8 cellular contexts compared by ENCODE assay signal in the genomic region with DNA sequence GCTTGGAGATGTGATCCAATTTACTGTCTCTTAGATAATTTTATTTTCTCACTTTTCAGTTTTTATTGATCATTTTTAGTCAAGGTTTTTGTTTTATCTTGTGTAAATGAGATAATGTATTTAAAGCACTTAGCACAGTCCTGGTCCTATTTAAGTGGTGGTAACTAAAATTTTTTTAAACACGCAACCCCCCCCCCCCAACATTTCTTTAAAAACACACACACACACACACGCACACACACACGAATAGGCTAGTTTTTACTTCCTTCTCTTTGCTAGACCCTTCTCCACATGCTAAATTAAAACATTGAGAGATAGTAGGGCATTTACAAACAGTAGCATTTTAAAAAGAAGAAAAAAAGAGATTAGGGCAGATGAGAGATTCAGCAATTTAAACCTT. TPM values are rescaled to one million over a fixed set of nuclear protein-coding genes. Genes with fewer than 3 reads are reported as not detected.
DNase-seq lines count a peak whose midpoint lies in the region; ATAC-seq and TF ChIP-seq lines count a peak whose summit lies in the region.
"Had no signal": no experiment of that assay in that cellular context is flagged by ENCODE, and none has a peak within 500 bp of the region (broad histone marks: within the 10 kb centered on the region; RNA-seq: fewer than 3 reads in every experiment).

No MANE protein-coding gene starts in this region.

- BruUV-seq in Caco-2 (replicated peaks; lab: Mats Ljungman, UMichigan) = no TSS peak

- peaks cover 47% of the 10 kb centered on the region for H3K4me1 Mint-ChIP-seq in Caco-2 (ENCODE audit: low read depth, unreplicated experiment)
- peaks cover 56% of the 10 kb centered on the region for H3K4me1 Mint-ChIP-seq in activated CD8-positive, alpha-beta T cell treated with anti-CD3 and anti-CD28 coated beads, Interleukin-2, amount 10 ng/mL, durations not matched to agents 7 days and 5 days (ENCODE audit: low read depth)
- H3K4me1 Mint-ChIP-seq in naive thymus-derived CD8-positive, alpha-beta T cell = peaks cover 36 to 74% (median 68%) of the 10 kb centered on the region in 4 donors

- in situ Hi-C loops in brain microvascular endothelial cell (cut with HindIII; ENCODE audit: low pct_ligation_motif_present, low sequenced_read_pairs) = no loop called here

- CTCF ChIA-PET in Caco-2 (lab: Charles Lee) = no interaction called here
- CTCF ChIA-PET in activated CD8-positive, alpha-beta T cell treated with anti-CD3 and anti-CD28 coated beads, Interleukin-2, amount 10 ng/mL, durations not matched to agents 7 days and 5 days (lab: Charles Lee) = interaction anchor here (8.4 kb wide), 1 partner anchor 18 kb away, joined by 142 read pairs; no protein-coding TSS in a partner anchor

- TF ChIP-seq CTCF in Caco-2 (IDR thresholded peaks at IDR 0.05; ENCODE audit: insufficient read depth in 1 of 2, low read depth in 1 of 2, low read length in 1 of 2, severe bottlenecking in 1 of 2, unreplicated experiment in 1 of 2) (no peak), brain microvascular endothelial cell (IDR thresholded peaks at IDR 0.05; ENCODE audit: low read depth, low read length, missing control alignments) (no peak)

- intact Hi-C loops in Caco-2 (cut with micrococcal nuclease; ENCODE audit: unreplicated experiment) = no loop called here

- H3K27ac ChIP-seq in brain microvascular endothelial cell = no peak overlapping the region
- H3K27ac ChIP-seq: SJSA1 had no signal

- H3K9me3 ChIP-seq in Caco-2 = no peaks in the 10 kb centered on the region
- H3K9me3 ChIP-seq: SJSA1 had no signal

- peak overlapping the region; percentile 5 for H3K4me3 Mint-ChIP-seq in Caco-2 (ENCODE audit: unreplicated experiment)
- peak overlapping the region; percentile 75 for H3K4me3 Mint-ChIP-seq in activated CD8-positive, alpha-beta T cell treated with anti-CD3 and anti-CD28 coated beads, Interleukin-2, amount 10 ng/mL, durations not matched to agents 7 days and 5 days
- peak overlapping the region; percentile 50 to 93 (median 79) for H3K4me3 Mint-ChIP-seq in naive thymus-derived CD8-positive, alpha-beta T cell

- no peaks in the 10 kb centered on the region for H3K9me3 Mint-ChIP-seq in Caco-2 (ENCODE audit: unreplicated experiment)
- H3K9me3 Mint-ChIP-seq in activated CD8-positive, alpha-beta T cell treated with anti-CD3 and anti-CD28 coated beads, Interleukin-2, amount 10 ng/mL, durations not matched to agents 7 days and 5 days (ENCODE audit: insufficient read depth) = no peaks in the 10 kb centered on the region
- H3K9me3 Mint-ChIP-seq in naive thymus-derived CD8-positive, alpha-beta T cell = no peaks in the 10 kb centered on the region

- peaks cover 6% of the 10 kb centered on the region for H3K36me3 Mint-ChIP-seq in Caco-2 (ENCODE audit: insufficient read depth, unreplicated experiment)
- H3K36me3 Mint-ChIP-seq in activated CD8-positive, alpha-beta T cell treated with anti-CD3 and anti-CD28 coated beads, Interleukin-2, amount 10 ng/mL, durations not matched to agents 7 days and 5 days (ENCODE audit: low read depth) = peaks cover 31% of the 10 kb centered on the region
- no peaks in the 10 kb centered on the region for H3K36me3 Mint-ChIP-seq in naive thymus-derived CD8-positive, alpha-beta T cell

- peaks cover 24% of the 10 kb centered on the region for H3K4me1 ChIP-seq in Caco-2

- peaks cover 3% of the 10 kb centered on the region for H3K27me3 Mint-ChIP-seq in Caco-2 (ENCODE audit: insufficient read depth, unreplicated experiment)
- H3K27me3 Mint-ChIP-seq in activated CD8-positive, alpha-beta T cell treated with anti-CD3 and anti-CD28 coated beads, Interleukin-2, amount 10 ng/mL, durations not matched to agents 7 days and 5 days (ENCODE audit: low read depth) = no peaks in the 10 kb centered on the region
- no peaks in the 10 kb centered on the region for H3K27me3 Mint-ChIP-seq in naive thymus-derived CD8-positive, alpha-beta T cell

- H3K4me3 ChIP-seq in Caco-2 (ENCODE audit: low read depth, low read length) = no peak overlapping the region
- no peak overlapping the region for H3K4me3 ChIP-seq in brain microvascular endothelial cell (ENCODE audit: low read depth, low read length)
- H3K4me3 ChIP-seq: SJSA1 had no signal

- POLR2A ChIA-PET in Caco-2 (lab: Charles Lee) = interaction anchor here (0.6 kb wide), 1 partner anchor 27 kb away, joined by 3 read pairs; no protein-coding TSS in a partner anchor
- POLR2A ChIA-PET in activated CD8-positive, alpha-beta T cell treated with anti-CD3 and anti-CD28 coated beads, Interleukin-2, amount 10 ng/mL, durations not matched to agents 7 days and 5 days (lab: Charles Lee) = interaction anchor here (1.2 kb wide), 1 partner anchor 31 kb away, joined by 3 read pairs; no protein-coding TSS in a partner anchor
- POLR2A ChIA-PET in naive thymus-derived CD8-positive, alpha-beta T cell (lab: Charles Lee) = interaction anchor here (1.2 to 11.3 kb wide), 4 partner anchors 10 to 146 kb away, joined by 3 to 406 read pairs (median 6); a partner anchor contains a TSS

- ATAC-seq in activated CD8-positive, alpha-beta T cell treated with anti-CD3 and anti-CD28 coated beads, Interleukin-2, amount 10 ng/mL, durations not matched to agents 7 days and 5 days = no peak
- no peak for ATAC-seq in naive thymus-derived CD8-positive, alpha-beta T cell

- H3K27me3 ChIP-seq in Caco-2 (replicated peaks; ENCODE audit: control insufficient read depth, insufficient read depth, low read length) (no peaks in the 10 kb centered on the region; the same call in 1 of the 2 replicates), brain microvascular endothelial cell (replicated peaks) (no peaks in the 10 kb centered on the region)
- H3K27me3 ChIP-seq: SJSA1 had no signal

- H3K36me3 ChIP-seq in Caco-2 (ENCODE audit: control insufficient read depth, insufficient read depth, low read length) = no peaks in the 10 kb centered on the region
- no peaks in the 10 kb centered on the region for H3K36me3 ChIP-seq in brain microvascular endothelial cell (replicated peaks)

- H3K27ac Mint-ChIP-seq in Caco-2 (ENCODE audit: unreplicated experiment) = no peak overlapping the region
- peak overlapping the region; percentile 78 for H3K27ac Mint-ChIP-seq in activated CD8-positive, alpha-beta T cell treated with anti-CD3 and anti-CD28 coated beads, Interleukin-2, amount 10 ng/mL, durations not matched to agents 7 days and 5 days
- peak overlapping the region; percentile 67 to 96 (median 90) for H3K27ac Mint-ChIP-seq in naive thymus-derived CD8-positive, alpha-beta T cell

- no peak for DNase-seq in Caco-2
- DNase-seq in Kasumi-1 (lab: John Stamatoyannopoulos, UW) = peak; percentile 70 to 80
- DNase-seq in activated CD8-positive, alpha-beta T cell treated with anti-CD3 and anti-CD28 coated beads, Interleukin-2, amount 10 ng/mL, durations not matched to agents 7 days and 5 days = no peak
- DNase-seq in naive thymus-derived CD8-positive, alpha-beta T cell = no peak
- no peak for DNase-seq in putamen (ENCODE audit: low spot score)
- no peak for DNase-seq in brain microvascular endothelial cell
- no peak for DNase-seq in NCI-H524 treated with DMSO at 0.1 percent for 48 hours (lab: John Stamatoyannopoulos, UW)

RNA-seq across cellular contexts. Expression of a gene that starts 4.9 kb away (rescaled TPM):
- total RNA-seq in Caco-2 (2022) = 40.0 and 43.9 TPM in 2 replicates
- 100 to 1,000 TPM; 166 to 169 TPM for total RNA-seq in activated CD8-positive, alpha-beta T cell treated with anti-CD3 and anti-CD28 coated beads, Interleukin-2, amount 10 ng/mL, durations not matched to agents 7 days and 5 days
- total RNA-seq in naive thymus-derived CD8-positive, alpha-beta T cell = 100 to 1,000 TPM; 156 to 162 TPM
- polyA plus RNA-seq in naive thymus-derived CD8-positive, alpha-beta T cell = 100 to 1,000 TPM in 1 of 3 donors, 10 to 100 TPM in 2; 85.2 to 102 (median 86.6) TPM

Comparison
In these comparisons a context has a peak if more than half of its experiments do, and no peak if none do; other contexts are left out.
1. DNase-seq: peak in Kasumi-1 (2 of 2); none in Caco-2 (0 of 2), activated CD8-positive, alpha-beta T cell treated with anti-CD3 and anti-CD28 coated beads, Interleukin-2, amount 10 ng/mL, durations not matched to agents 7 days and 5 days (single experiment), naive thymus-derived CD8-positive, alpha-beta T cell (0 of 10), putamen (single experiment), brain microvascular endothelial cell (single experiment) and NCI-H524 treated with DMSO at 0.1 percent for 48 hours (single experiment).
2. H3K4me3 Mint-ChIP-seq: peak in every context shown above with its lines; median percentile 79 in naive thymus-derived CD8-positive, alpha-beta T cell; 75 in activated CD8-positive, alpha-beta T cell treated with anti-CD3 and anti-CD28 coated beads, Interleukin-2, amount 10 ng/mL, durations not matched to agents 7 days and 5 days; 5 in Caco-2.